In the genomic region with DNA sequence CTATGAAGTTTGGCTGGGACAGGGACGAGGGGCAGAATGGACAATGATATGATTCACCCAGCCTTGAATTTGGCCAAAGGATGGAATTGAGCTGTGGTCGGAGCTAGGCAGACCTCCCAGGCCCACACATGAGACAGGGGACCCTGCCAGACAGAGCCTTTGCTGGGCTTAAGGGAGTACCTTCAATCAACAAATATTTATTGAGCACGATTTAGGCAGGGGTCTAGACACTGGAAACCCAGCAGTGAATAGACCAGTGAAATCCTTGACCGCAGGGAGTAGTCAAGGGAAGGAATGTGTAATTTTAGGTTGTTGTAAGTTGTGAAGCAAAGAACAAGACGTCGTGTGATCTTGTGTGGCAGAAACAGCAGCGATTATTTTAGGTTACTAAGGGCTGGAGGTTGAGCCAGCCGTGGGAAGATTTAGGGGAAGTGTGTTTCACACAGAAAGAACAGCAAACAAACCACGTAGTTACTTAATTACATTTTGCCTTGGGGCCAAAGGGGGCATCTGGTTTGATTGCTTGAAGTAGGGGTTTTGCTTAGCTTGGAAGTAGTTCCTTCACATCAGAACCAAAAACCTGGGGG, we compare ENCODE assay signal across 1 cellular context.
TF ChIP-seq lines count a peak whose summit lies in the region.

No MANE protein-coding gene starts in this region.

TF ChIP-seq in HEK293T, 16 proteins besides CTCF, POLR2A, EP300 and RAD21 (continued from another document):
- TF ChIP-seq FOXK2 (IDR thresholded peaks at IDR 0.05) (no peak), LEF1 (IDR thresholded peaks at IDR 0.05; ENCODE audit: borderline replicate concordance) (no peak), FOXM1 (IDR thresholded peaks at IDR 0.05; ENCODE audit: borderline replicate concordance) (no peak), ZNF384 (IDR thresholded peaks at IDR 0.05) (no peak), CTBP1 (IDR thresholded peaks at IDR 0.05; ENCODE audit: borderline replicate concordance) (no peak), ARNT (IDR thresholded peaks at IDR 0.05) (no peak)
